Comparison of ENCODE assay signal across 11 cellular contexts in the genomic region with DNA sequence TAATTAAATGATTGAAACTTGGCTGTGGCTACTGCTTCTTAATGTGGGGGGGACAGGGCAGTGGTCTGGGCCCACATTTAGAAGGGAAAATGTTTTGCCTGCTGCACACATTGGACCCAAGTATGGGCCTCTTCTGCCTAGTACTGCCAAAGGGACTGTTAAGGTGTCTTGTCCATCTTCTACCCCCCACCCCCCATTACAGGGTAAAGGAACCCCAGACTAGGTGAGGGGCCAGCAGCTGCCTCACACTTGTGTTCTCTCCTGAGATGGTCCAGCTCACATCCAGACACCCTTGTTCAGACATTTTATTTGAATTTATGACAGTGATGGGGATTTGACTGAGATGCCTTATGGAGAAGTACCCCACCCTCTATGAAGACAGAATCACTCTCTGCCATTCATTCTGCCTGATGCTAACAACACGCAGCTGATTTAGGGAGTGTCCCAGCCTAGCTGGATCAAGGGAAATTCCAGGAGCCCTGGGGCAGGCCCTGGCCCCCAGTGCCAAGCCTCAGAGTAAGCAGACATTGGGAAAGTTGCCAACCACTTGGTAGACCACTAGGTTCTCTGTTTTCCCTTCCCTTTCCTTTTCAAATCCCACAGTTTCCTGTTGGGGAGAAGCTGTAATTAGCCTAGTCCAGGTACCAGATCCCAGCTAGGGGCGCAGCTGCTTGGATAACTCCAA. TPM values are rescaled to one million over a fixed set of nuclear protein-coding genes. Genes with fewer than 3 reads are reported as not detected.
DNase-seq lines count a peak whose midpoint lies in the region; ATAC-seq, FAIRE-seq and TF ChIP-seq lines count a peak whose summit lies in the region.
"Had no signal": no experiment of that assay in that cellular context is flagged by ENCODE, and none has a peak within 500 bp of the region (broad histone marks: within the 10 kb centered on the region; RNA-seq: fewer than 3 reads in every experiment).

No MANE protein-coding gene starts in this region.

- H3K27me3 Mint-ChIP-seq in osteocyte (ENCODE audit: unreplicated experiment) = no peaks in the 10 kb centered on the region
- H3K27me3 Mint-ChIP-seq: IgD-negative memory B cell had no signal

- H3K36me3 Mint-ChIP-seq in osteocyte (ENCODE audit: unreplicated experiment) = peaks cover 35% of the 10 kb centered on the region

- no peaks in the 10 kb centered on the region for H3K9me3 Mint-ChIP-seq in osteocyte (ENCODE audit: unreplicated experiment)
- H3K9me3 Mint-ChIP-seq: activated T-cell treated with anti-CD3 and anti-CD28 coated beads, Interleukin-2, amount 50 U/mL, for 4 hours; IgD-negative memory B cell had no signal

- CTCF ChIA-PET in PC-9 (lab: Charles Lee) (interaction anchor here (0.6 to 3.3 kb wide), 2 partner anchors 62 to 254 kb away, joined by 12 to 20 read pairs; no protein-coding TSS in a partner anchor), endothelial cell of umbilical vein (lab: Charles Lee) (interaction anchor here (0.7 to 12.2 kb wide), 16 partner anchors 7 to 311 kb away, joined by 3 to 392 read pairs (median 6); no protein-coding TSS in a partner anchor)

- peaks cover 20% of the 10 kb centered on the region; the same call in 1 of the 2 replicates for H4K20me1 ChIP-seq in PC-9 (ENCODE audit: insufficient read depth)
- no peaks in the 10 kb centered on the region for H4K20me1 ChIP-seq in endothelial cell of umbilical vein (replicated peaks; ENCODE audit: control insufficient read depth, extremely low read depth, insufficient read depth, low read length)

- H3K4me3 ChIP-seq in PC-9 (no peak overlapping the region), endothelial cell of umbilical vein (replicated peaks in 1 of 3; ENCODE audit: insufficient read depth in 1 of 3, low read depth in 1 of 3, low read length in 3 of 3) (no peak overlapping the region)

- TF ChIP-seq POLR2A in endothelial cell of umbilical vein (IDR thresholded peaks at IDR 0.05; ENCODE audit: low read depth, low read length) = no peak

- H3K4me1 Mint-ChIP-seq in osteocyte (ENCODE audit: unreplicated experiment) = peaks cover 41% of the 10 kb centered on the region

- no peaks in the 10 kb centered on the region for H3K9me3 ChIP-seq in PC-9 (ENCODE audit: insufficient read depth, low read depth)
- H3K9me3 ChIP-seq in endothelial cell of umbilical vein (replicated peaks; ENCODE audit: control insufficient read depth, insufficient read depth, low read length) = no peaks in the 10 kb centered on the region

- TF ChIP-seq CTCF in PC-9 (conservative IDR thresholded peaks at IDR 0.05) (no peak), endothelial cell of umbilical vein (IDR thresholded peaks at IDR 0.05; ENCODE audit: extremely low read depth in 1 of 2, insufficient read depth in 1 of 2, low read depth in 1 of 2, low read length in 2 of 2) (no peak), osteocyte (IDR thresholded peaks at IDR 0.05) (no peak)

- dilution Hi-C loops in endothelial cell of umbilical vein (cut with MboI; ENCODE audit: extremely low pct_ligation_motif_present, low sequenced_read_pairs) = no loop called here

- H3K27ac ChIP-seq in PC-9 (peak overlapping the region; percentile 37), endothelial cell of umbilical vein (ENCODE audit: insufficient read depth, low read depth, low read length) (peak overlapping the region; percentile 45)
- H3K27ac ChIP-seq: parathyroid adenoma had no signal

- peak; percentile 87 for FAIRE-seq in endothelial cell of umbilical vein (lab: Jason Lieb, UNC)

- H3K9ac ChIP-seq in endothelial cell of umbilical vein (replicated peaks; ENCODE audit: extremely low read depth, insufficient read depth, low read length) = no peak overlapping the region
- H3K9ac ChIP-seq: parathyroid adenoma had no signal

- H3K4me1 ChIP-seq in PC-9 (replicated peaks; ENCODE audit: insufficient read depth) (peaks cover 52% of the 10 kb centered on the region), endothelial cell of umbilical vein (ENCODE audit: control insufficient read depth, extremely low read depth, insufficient read depth, low read length) (peaks cover 18% of the 10 kb centered on the region)
- H3K4me1 ChIP-seq: parathyroid adenoma had no signal

- peak; percentile 74 for DNase-seq in EH (ENCODE audit: low read depth)
- peak; percentile 55 to 59 for DNase-seq in PC-9
- DNase-seq in endothelial cell of umbilical vein (ENCODE audit: low read depth, low spot score) = peak; percentile 81
- DNase-seq in osteocyte (ENCODE audit: extremely low spot score, unreplicated experiment) = no peak
- DNase-seq in SHP77 (lab: John Stamatoyannopoulos, UW) = no peak
- no peak for DNase-seq in OCI-M1 (lab: John Stamatoyannopoulos, UW)
- DNase-seq: activated T-cell treated with anti-CD3 and anti-CD28 coated beads, Interleukin-2, amount 50 U/mL, for 4 hours had no signal

- H3K4me3 Mint-ChIP-seq in osteocyte (ENCODE audit: unreplicated experiment) = no peak overlapping the region
- H3K4me3 Mint-ChIP-seq: activated T-cell treated with anti-CD3 and anti-CD28 coated beads, Interleukin-2, amount 50 U/mL, for 4 hours; IgD-negative memory B cell had no signal

- peaks cover 86% of the 10 kb centered on the region for H3F3A ChIP-seq in PC-9 (ENCODE audit: insufficient read depth, low read depth)

- TSS peak; percentile 59 for BruUV-seq in PC-9 (replicated peaks; lab: Mats Ljungman, UMichigan)
- BruUV-seq in endothelial cell of umbilical vein (replicated peaks; lab: Mats Ljungman, UMichigan) = TSS peak; percentile 85

- intact Hi-C loops in PC-9 (cut with micrococcal nuclease; ENCODE audit: unreplicated experiment) = no loop called here
- intact Hi-C loops in endothelial cell of umbilical vein (cut with micrococcal nuclease) = loop anchor here (2.0 kb wide), 1 partner anchor 32 kb away; no protein-coding TSS in a partner anchor

- peaks cover 14% of the 10 kb centered on the region for H3K79me2 ChIP-seq in PC-9 (ENCODE audit: low read depth)
- no peaks in the 10 kb centered on the region for H3K79me2 ChIP-seq in endothelial cell of umbilical vein (ENCODE audit: control insufficient read depth, insufficient read depth, low read length)
- H3K79me2 ChIP-seq: parathyroid adenoma had no signal

- H2AFZ ChIP-seq in PC-9 (no peak overlapping the region), endothelial cell of umbilical vein (ENCODE audit: low read depth, low read length) (no peak overlapping the region)
- H2AFZ ChIP-seq: parathyroid adenoma had no signal

- H3K27me3 ChIP-seq in PC-9 (ENCODE audit: insufficient read depth, low read depth) = no peaks in the 10 kb centered on the region
- H3K27me3 ChIP-seq in endothelial cell of umbilical vein (ENCODE audit: control insufficient read depth in 2 of 2, insufficient read depth in 2 of 2, low read length in 2 of 2) = no peaks in the 10 kb centered on the region

- POLR2A ChIA-PET in PC-9 (lab: Charles Lee; ENCODE audit: unreplicated experiment) (interaction anchor here (0.5 to 0.7 kb wide), 3 partner anchors 45 to 480 kb away, joined by 3 to 10 read pairs (median 4); no protein-coding TSS in a partner anchor), endothelial cell of umbilical vein (lab: Charles Lee) (interaction anchor here (0.6 kb wide), 1 partner anchor 130 kb away, joined by 3 read pairs; no protein-coding TSS in a partner anchor)

- no peaks in the 10 kb centered on the region for H3K9me2 ChIP-seq in PC-9 (ENCODE audit: insufficient read depth)

- ATAC-seq in GM18873 (IDR thresholded peaks at IDR 0.05; ENCODE audit: low FRiP score, unreplicated experiment) (no peak), GM21390 (IDR thresholded peaks at IDR 0.05; ENCODE audit: unreplicated experiment) (no peak)
- ATAC-seq: activated T-cell treated with anti-CD3 and anti-CD28 coated beads, Interleukin-2, amount 50 U/mL, for 4 hours had no signal

- peak overlapping the region; percentile 88 for H3K27ac Mint-ChIP-seq in osteocyte (ENCODE audit: unreplicated experiment)

- H3K36me3 ChIP-seq in PC-9 (ENCODE audit: low read depth) (peaks cover 37% of the 10 kb centered on the region), endothelial cell of umbilical vein (ENCODE audit: control insufficient read depth in 2 of 2, extremely low read depth in 1 of 2, insufficient read depth in 2 of 2, low read length in 2 of 2) (peaks cover 7 to 29% of the 10 kb centered on the region in 2 experiments)

- no peaks in the 10 kb centered on the region for H3K9me1 ChIP-seq in endothelial cell of umbilical vein (replicated peaks; ENCODE audit: control insufficient read depth, extremely low read depth, insufficient read depth, low read length)

- H3K4me2 ChIP-seq in PC-9 = no peak overlapping the region; the same call in 1 of the 2 replicates
- H3K4me2 ChIP-seq in endothelial cell of umbilical vein (ENCODE audit: insufficient read depth, low read length) = peak overlapping the region; percentile 13

TF ChIP-seq in endothelial cell of umbilical vein, 7 proteins besides CTCF, POLR2A, EP300 and RAD21 (continues in another document):
- no peak for TF ChIP-seq JUN (IDR thresholded peaks at IDR 0.05; ENCODE audit: borderline replicate concordance, insufficient read depth, insufficient read length, low read depth)
- TF ChIP-seq FOS (IDR thresholded peaks at IDR 0.05; ENCODE audit: borderline replicate concordance, insufficient read depth, low read length) = no peak
- no peak for TF ChIP-seq MYC (IDR thresholded peaks at IDR 0.05; ENCODE audit: low read depth, low read length)
- TF ChIP-seq EZH2 (IDR thresholded peaks at IDR 0.05; ENCODE audit: borderline replicate concordance, low read depth, low read length, severe bottlenecking) = no peak

RNA-seq across cellular contexts. Expression of a gene that starts 42.1 kb away (rescaled TPM):
- total RNA-seq in PC-9 (2021) (180 and 187 TPM in 2 replicates), endothelial cell of umbilical vein (130 and 144 TPM in 2 replicates), osteocyte (177 and 191 TPM in 2 replicates)
- 31.5 and 38.2 TPM in 2 replicates for polyA plus RNA-seq in endothelial cell of umbilical vein
- 49.4 and 50.9 TPM in 2 replicates for polyA plus RNA-seq in endothelial cell of umbilical vein (2011; cell fraction: cytosol; rRNA removed)
- polyA plus RNA-seq in endothelial cell of umbilical vein (2011; cell fraction: nucleus; rRNA removed) = 102 and 121 TPM in 2 replicates
- polyA plus RNA-seq in endothelial cell of umbilical vein (2012) = 77.2 and 108 TPM in 2 replicates
- polyA minus RNA-seq in endothelial cell of umbilical vein = 72.1 and 73.4 TPM in 2 replicates
- 79.1 TPM for polyA minus RNA-seq in endothelial cell of umbilical vein (2011; cell fraction: cytosol; rRNA and poly(A)+ RNA removed)
- polyA minus RNA-seq in endothelial cell of umbilical vein (2011; cell fraction: nucleus; rRNA and poly(A)+ RNA removed) = 41.4 and 54.8 TPM in 2 replicates

RNA-seq across cellular contexts. Expression of a gene that starts 42.4 kb away (rescaled TPM):
- total RNA-seq in PC-9 (2021) (42.4 and 47.0 TPM in 2 replicates), endothelial cell of umbilical vein (36.9 and 38.6 TPM in 2 replicates), osteocyte (49.8 and 54.4 TPM in 2 replicates)
- polyA plus RNA-seq in endothelial cell of umbilical vein = 15.4 and 16.4 TPM in 2 replicates
- polyA plus RNA-seq in endothelial cell of umbilical vein (2011; cell fraction: cytosol; rRNA removed) = 12.7 and 13.9 TPM in 2 replicates
- polyA plus RNA-seq in endothelial cell of umbilical vein (2011; cell fraction: nucleus; rRNA removed) = 49.7 and 54.6 TPM in 2 replicates
- 16.8 and 17.3 TPM in 2 replicates for polyA plus RNA-seq in endothelial cell of umbilical vein (2012)
- polyA minus RNA-seq in endothelial cell of umbilical vein = 26.2 and 34.7 TPM in 2 replicates
- polyA minus RNA-seq in endothelial cell of umbilical vein (2011; cell fraction: cytosol; rRNA and poly(A)+ RNA removed) = 12.7 TPM
- polyA minus RNA-seq in endothelial cell of umbilical vein (2011; cell fraction: nucleus; rRNA and poly(A)+ RNA removed) = 27.5 and 47.7 TPM in 2 replicates

Comparison
In these comparisons a context has a peak if more than half of its experiments do, and no peak if none do; other contexts are left out.
1. DNase-seq: peak in EH (single experiment), PC-9 (2 of 2) and endothelial cell of umbilical vein (single experiment); none in osteocyte (single experiment), SHP77 (0 of 2) and OCI-M1 (single experiment).